Comparison of ENCODE assay signal across 1 cellular context in genomic region chr10:33388805-33389204, GRCh38.
TF ChIP-seq lines count a peak whose summit lies in the region.

No MANE protein-coding gene starts in this region.

TF ChIP-seq in IMR-90, 13 proteins besides CTCF, POLR2A, EP300 and RAD21:
- TF ChIP-seq FOS (IDR thresholded peaks at IDR 0.05; ENCODE audit: low read depth, low read length) = no peak
- TF ChIP-seq NFE2L2 (IDR thresholded peaks at IDR 0.05; ENCODE audit: low read depth, low read length) = no peak
- TF ChIP-seq RCOR1 (IDR thresholded peaks at IDR 0.05; ENCODE audit: insufficient replicate concordance, low read length) = no peak
- TF ChIP-seq CHD1 (IDR thresholded peaks at IDR 0.05; ENCODE audit: low read depth, low read length) = no peak
- TF ChIP-seq MAFK (IDR thresholded peaks at IDR 0.05; ENCODE audit: low read depth, low read length) = no peak
- TF ChIP-seq USF2 (IDR thresholded peaks at IDR 0.05; ENCODE audit: low read depth, low read length) = no peak
- no peak for TF ChIP-seq MXI1 (IDR thresholded peaks at IDR 0.05; ENCODE audit: borderline replicate concordance, low read depth, low read length)
- TF ChIP-seq SMC3 (IDR thresholded peaks at IDR 0.05; ENCODE audit: low read depth, low read length) = no peak
- TF ChIP-seq BHLHE40 (IDR thresholded peaks at IDR 0.05; ENCODE audit: low read depth, low read length) = no peak
- no peak for TF ChIP-seq MAZ (IDR thresholded peaks at IDR 0.05; ENCODE audit: borderline replicate concordance, low read depth, low read length)
- TF ChIP-seq CEBPB (IDR thresholded peaks at IDR 0.05; ENCODE audit: low read depth, low read length) = no peak
- no peak for TF ChIP-seq ELK1 (IDR thresholded peaks at IDR 0.05; ENCODE audit: borderline replicate concordance, low read depth, low read length)
- TF ChIP-seq RFX5 (IDR thresholded peaks at IDR 0.05; ENCODE audit: low read depth, low read length) = no peak
